8 cellular contexts compared by ENCODE assay signal in the genomic region with DNA sequence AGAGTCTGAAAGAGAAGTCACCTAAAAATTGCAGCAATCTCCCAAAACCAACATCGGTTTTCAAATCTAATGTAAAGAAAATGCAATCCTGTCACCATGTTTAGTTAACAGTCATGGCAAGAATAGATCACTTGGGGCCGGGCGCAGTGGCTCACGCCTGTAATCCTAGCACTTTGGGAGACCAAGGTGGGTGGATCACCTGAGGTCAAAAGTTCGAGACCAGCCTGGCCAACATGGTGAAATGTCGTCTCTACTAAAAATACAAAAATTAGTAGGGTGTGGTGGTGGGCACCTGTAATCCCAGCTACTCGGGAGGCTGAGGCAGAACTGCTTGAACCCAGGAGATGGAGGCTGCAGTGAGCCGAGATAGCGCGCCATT. TPM values are rescaled to one million over a fixed set of nuclear protein-coding genes. Genes with fewer than 3 reads are reported as not detected.
DNase-seq lines count a peak whose midpoint lies in the region; ATAC-seq and TF ChIP-seq lines count a peak whose summit lies in the region.
"Not testable (repeated sequence)": the region's sequence is repeated elsewhere in the genome, so short reads cannot be mapped to it uniquely, and the experiment has no call there.

No MANE protein-coding gene starts in this region.

- not testable (repeated sequence) for DNase-seq in CD4-positive, CD25-positive, alpha-beta regulatory T cell; H9; T-helper 17 cell; activated CD8-positive, alpha-beta memory T cell treated with anti-CD3 and anti-CD28 coated beads, Interleukin-2, amount 10 ng/mL, durations not matched to agents 7 days and 5 days; activated naive CD4-positive, alpha-beta T cell treated with anti-CD3 and anti-CD28 coated beads for 36 hours; MCF 10A (ENCODE audit: unreplicated experiment); naive thymus-derived CD4-positive, alpha-beta T cell

- H4K91ac ChIP-seq in H9 (ENCODE audit: insufficient read length, low read depth, low read length): not testable (repeated sequence)

- H2BK120ac ChIP-seq in H9 (ENCODE audit: low read depth, low read length, poor library complexity, severe bottlenecking): not testable (repeated sequence)

- H3K56ac ChIP-seq in H9 (ENCODE audit: insufficient read length, low read depth, low read length): not testable (repeated sequence)

- intact Hi-C loops in activated naive CD4-positive, alpha-beta T cell treated with anti-CD3 and anti-CD28 coated beads for 36 hours (cut with micrococcal nuclease): loop anchor here (5.0 to 10.0 kb wide), 3 partner anchors 556 to 1539 kb away; a partner anchor contains a TSS
- intact Hi-C loops in MCF 10A (cut with micrococcal nuclease): not testable (repeated sequence)
- intact Hi-C loops in naive thymus-derived CD4-positive, alpha-beta T cell (cut with micrococcal nuclease): loop anchor here in 1 of 2 donors (5.0 kb wide), 2 partner anchors 96 to 1791 kb away; a partner anchor contains a TSS

- not testable (repeated sequence) for TF ChIP-seq CTCF in H9 (conservative IDR thresholded peaks at IDR 0.05); MCF 10A (IDR thresholded peaks at IDR 0.05; ENCODE audit: unreplicated experiment)

- not testable (repeated sequence) for H4K8ac ChIP-seq in H9 (replicated peaks; ENCODE audit: insufficient read length, low read depth, low read length)

- not testable (repeated sequence) for H3T11ph ChIP-seq in H9 (ENCODE audit: low read length)

- not testable (repeated sequence) for H3K27ac ChIP-seq in CD4-positive, CD25-positive, alpha-beta regulatory T cell (ENCODE audit: insufficient read depth, low read length, poor library complexity, severe bottlenecking); H9 (ENCODE audit: insufficient read length, low read depth, low read length); naive thymus-derived CD4-positive, alpha-beta T cell (ENCODE audit: low read depth, low read length)

- peaks cover 73% of the 10 kb centered on the region for H3K36me3 ChIP-seq in CD4-positive, CD25-positive, alpha-beta regulatory T cell (ENCODE audit: control insufficient read depth, insufficient read depth, low read length)
- H3K36me3 ChIP-seq in naive thymus-derived CD4-positive, alpha-beta T cell (ENCODE audit: control insufficient read depth in 2 of 3, insufficient read depth in 3 of 3, low read length in 3 of 3): peaks cover 59 to 73% (median 72%) of the 10 kb centered on the region in 3 experiments

- not testable (repeated sequence) for H4K5ac ChIP-seq in H9 (ENCODE audit: insufficient read length, low read depth, low read length)

- not testable (repeated sequence) for H3K27me3 Mint-ChIP-seq in CD4-positive, CD25-positive, alpha-beta regulatory T cell; H9 (ENCODE audit: low read depth); T-helper 17 cell; activated CD8-positive, alpha-beta memory T cell treated with anti-CD3 and anti-CD28 coated beads, Interleukin-2, amount 10 ng/mL, durations not matched to agents 7 days and 5 days; activated naive CD4-positive, alpha-beta T cell treated with anti-CD3 and anti-CD28 coated beads for 36 hours (ENCODE audit: low read depth); MCF 10A (ENCODE audit: insufficient read depth, unreplicated experiment); naive thymus-derived CD4-positive, alpha-beta T cell; stimulated activated naive CD8-positive, alpha-beta T cell treated with anti-CD3 and anti-CD28 coated beads, Interleukin-15, Interleukin-2, amounts not matched to agents 100 ng/mL and 50 ng/mL, for 24 hours

- not testable (repeated sequence) for H3K18ac ChIP-seq in H9 (ENCODE audit: insufficient read length, low read depth, low read length)

- not testable (repeated sequence) for H3K23ac ChIP-seq in H9 (ENCODE audit: insufficient read length, low read depth, low read length)

- H2AFZ ChIP-seq in H9 (ENCODE audit: low read length): not testable (repeated sequence)

- H2BK15ac ChIP-seq in H9 (ENCODE audit: low read depth, low read length): not testable (repeated sequence)

- not testable (repeated sequence) for H2AK5ac ChIP-seq in H9 (ENCODE audit: insufficient read length, low read length)

- H3K27me3 ChIP-seq in CD4-positive, CD25-positive, alpha-beta regulatory T cell (ENCODE audit: control insufficient read depth, insufficient read depth, low read length); H9 (ENCODE audit: insufficient read depth, low read length); naive thymus-derived CD4-positive, alpha-beta T cell (ENCODE audit: control insufficient read depth in 2 of 2, insufficient read depth in 2 of 2, low read length in 2 of 2): not testable (repeated sequence)

- not testable (repeated sequence) for H2BK20ac ChIP-seq in H9 (ENCODE audit: low read depth, low read length, poor library complexity, severe bottlenecking)

- H2BK5ac ChIP-seq in H9 (ENCODE audit: insufficient read length, low read length): not testable (repeated sequence)

- peaks cover 26 to 62% (median 55%) of the 10 kb centered on the region in 4 donors for H3K4me1 Mint-ChIP-seq in CD4-positive, CD25-positive, alpha-beta regulatory T cell
- H3K4me1 Mint-ChIP-seq in H9 (peaks cover 36 to 39% of the 10 kb centered on the region in 2 experiments), T-helper 17 cell (peaks cover 48% of the 10 kb centered on the region), MCF 10A (ENCODE audit: insufficient read depth, unreplicated experiment) (peaks cover 33% of the 10 kb centered on the region)
- peaks cover 54% of the 10 kb centered on the region for H3K4me1 Mint-ChIP-seq in activated CD8-positive, alpha-beta memory T cell treated with anti-CD3 and anti-CD28 coated beads, Interleukin-2, amount 10 ng/mL, durations not matched to agents 7 days and 5 days
- peaks cover 56% of the 10 kb centered on the region for H3K4me1 Mint-ChIP-seq in activated naive CD4-positive, alpha-beta T cell treated with anti-CD3 and anti-CD28 coated beads for 36 hours (ENCODE audit: low read depth)
- H3K4me1 Mint-ChIP-seq in naive thymus-derived CD4-positive, alpha-beta T cell: peaks cover 40 to 65% (median 55%) of the 10 kb centered on the region in 7 donors
- peaks cover 71% of the 10 kb centered on the region for H3K4me1 Mint-ChIP-seq in stimulated activated naive CD8-positive, alpha-beta T cell treated with anti-CD3 and anti-CD28 coated beads, Interleukin-15, Interleukin-2, amounts not matched to agents 100 ng/mL and 50 ng/mL, for 24 hours (ENCODE audit: low read depth)

- not testable (repeated sequence) for H3K4ac ChIP-seq in H9 (ENCODE audit: low read depth, low read length)

- not testable (repeated sequence) for H3K14ac ChIP-seq in H9 (ENCODE audit: insufficient read depth, low read length)

- H3K27ac Mint-ChIP-seq in CD4-positive, CD25-positive, alpha-beta regulatory T cell: peak overlapping the region in 2 of 3 donors; percentile 48 to 82
- H3K27ac Mint-ChIP-seq in H9; MCF 10A (ENCODE audit: low read depth, unreplicated experiment): not testable (repeated sequence)
- peak overlapping the region; percentile 96 for H3K27ac Mint-ChIP-seq in T-helper 17 cell
- H3K27ac Mint-ChIP-seq in activated CD8-positive, alpha-beta memory T cell treated with anti-CD3 and anti-CD28 coated beads, Interleukin-2, amount 10 ng/mL, durations not matched to agents 7 days and 5 days: peak overlapping the region; percentile 77
- peak overlapping the region; percentile 66 for H3K27ac Mint-ChIP-seq in activated naive CD4-positive, alpha-beta T cell treated with anti-CD3 and anti-CD28 coated beads for 36 hours
- H3K27ac Mint-ChIP-seq in naive thymus-derived CD4-positive, alpha-beta T cell: peak overlapping the region in 7 of 9 donors; percentile 33 to 79 (median 55)
- H3K27ac Mint-ChIP-seq in stimulated activated naive CD8-positive, alpha-beta T cell treated with anti-CD3 and anti-CD28 coated beads, Interleukin-15, Interleukin-2, amounts not matched to agents 100 ng/mL and 50 ng/mL, for 24 hours: peak overlapping the region; percentile 85

- H3K4me1 ChIP-seq in CD4-positive, CD25-positive, alpha-beta regulatory T cell (ENCODE audit: control insufficient read depth, insufficient read depth, low read length, poor library complexity, severe bottlenecking): peaks cover 47% of the 10 kb centered on the region
- not testable (repeated sequence) for H3K4me1 ChIP-seq in H9 (ENCODE audit: insufficient read depth, low read length)
- peaks cover 26 to 28% of the 10 kb centered on the region in 2 donors for H3K4me1 ChIP-seq in naive thymus-derived CD4-positive, alpha-beta T cell (ENCODE audit: control insufficient read depth in 2 of 2, insufficient read depth in 2 of 2, low read length in 2 of 2)

- not testable (repeated sequence) for ATAC-seq in CD4-positive, CD25-positive, alpha-beta regulatory T cell (ENCODE audit: low read depth in 2 of 2); T-helper 17 cell; activated CD8-positive, alpha-beta memory T cell treated with anti-CD3 and anti-CD28 coated beads, Interleukin-2, amount 10 ng/mL, durations not matched to agents 7 days and 5 days; naive thymus-derived CD4-positive, alpha-beta T cell

- H3K79me2 ChIP-seq in H9 (ENCODE audit: insufficient read depth, low read length): peaks cover 19% of the 10 kb centered on the region

- not testable (repeated sequence) for H4K20me1 ChIP-seq in H9 (ENCODE audit: control insufficient read depth, insufficient read depth, insufficient read length)

- not testable (repeated sequence) for H3K9ac ChIP-seq in H9 (ENCODE audit: extremely low read depth, insufficient read length, low read length)

- no CpG with 5 or more reads among the region's 10 CpGs for WGBS in H9 (ENCODE audit: extremely low coverage, insufficient read length, low lambda C conversion rate)

- peaks cover 65% of the 10 kb centered on the region for H3K36me3 Mint-ChIP-seq in CD4-positive, CD25-positive, alpha-beta regulatory T cell
- H3K36me3 Mint-ChIP-seq in H9 (ENCODE audit: insufficient read depth in 1 of 3, low read depth in 3 of 3): peaks cover 72 to 83% (median 76%) of the 10 kb centered on the region in 3 experiments
- peaks cover 22% of the 10 kb centered on the region for H3K36me3 Mint-ChIP-seq in T-helper 17 cell (ENCODE audit: low read depth)
- peaks cover 75% of the 10 kb centered on the region for H3K36me3 Mint-ChIP-seq in activated CD8-positive, alpha-beta memory T cell treated with anti-CD3 and anti-CD28 coated beads, Interleukin-2, amount 10 ng/mL, durations not matched to agents 7 days and 5 days
- H3K36me3 Mint-ChIP-seq in activated naive CD4-positive, alpha-beta T cell treated with anti-CD3 and anti-CD28 coated beads for 36 hours (ENCODE audit: low read depth): peaks cover 73% of the 10 kb centered on the region
- H3K36me3 Mint-ChIP-seq in MCF 10A (ENCODE audit: insufficient read depth, unreplicated experiment): peaks cover 87% of the 10 kb centered on the region
- peaks cover 33 to 67% (median 58%) of the 10 kb centered on the region in 5 donors for H3K36me3 Mint-ChIP-seq in naive thymus-derived CD4-positive, alpha-beta T cell
- H3K36me3 Mint-ChIP-seq in stimulated activated naive CD8-positive, alpha-beta T cell treated with anti-CD3 and anti-CD28 coated beads, Interleukin-15, Interleukin-2, amounts not matched to agents 100 ng/mL and 50 ng/mL, for 24 hours (ENCODE audit: low read depth): peaks cover 84% of the 10 kb centered on the region

- POLR2A ChIA-PET in MCF 10A (lab: Yijun Ruan, JAX): interaction anchor here (1.8 to 5.1 kb wide), 2 partner anchors 7 to 14 kb away, joined by 4 to 74 read pairs; no protein-coding TSS in a partner anchor
- POLR2A ChIA-PET in naive thymus-derived CD4-positive, alpha-beta T cell (lab: Charles Lee): interaction anchor here (0.8 to 6.2 kb wide), 2 partner anchors 8 to 27 kb away, joined by 3 to 66 read pairs; no protein-coding TSS in a partner anchor

- BruUV-seq in MCF 10A (replicated peaks; lab: Mats Ljungman, UMichigan): not testable (repeated sequence)

- not testable (repeated sequence) for H2BK12ac ChIP-seq in H9 (ENCODE audit: insufficient read length, low read depth, low read length)

- H3K4me3 ChIP-seq in CD4-positive, CD25-positive, alpha-beta regulatory T cell (ENCODE audit: low read depth, low read length): peak overlapping the region; percentile 0
- not testable (repeated sequence) for H3K4me3 ChIP-seq in naive thymus-derived CD4-positive, alpha-beta T cell (ENCODE audit: low read length)

- not testable (repeated sequence) for H3K23me2 ChIP-seq in H9 (ENCODE audit: insufficient read length, low read depth, low read length, poor library complexity, severe bottlenecking)

- CTCF ChIA-PET in activated CD8-positive, alpha-beta memory T cell treated with anti-CD3 and anti-CD28 coated beads, Interleukin-2, amount 10 ng/mL, durations not matched to agents 7 days and 5 days (lab: Charles Lee): interaction anchor here (1.0 to 5.7 kb wide), 3 partner anchors 7 to 56 kb away, joined by 5 to 50 read pairs (median 6); no protein-coding TSS in a partner anchor
- CTCF ChIA-PET in activated naive CD4-positive, alpha-beta T cell treated with anti-CD3 and anti-CD28 coated beads for 36 hours (lab: Charles Lee): interaction anchor here (1.3 kb wide), 1 partner anchor 9 kb away, joined by 4 read pairs; no protein-coding TSS in a partner anchor
- CTCF ChIA-PET in MCF 10A (lab: Yijun Ruan, JAX): interaction anchor here (2.9 kb wide), 1 partner anchor 8 kb away, joined by 19 read pairs; no protein-coding TSS in a partner anchor
- CTCF ChIA-PET in naive thymus-derived CD4-positive, alpha-beta T cell (lab: Charles Lee): not testable (repeated sequence)

- H3K4me3 Mint-ChIP-seq in CD4-positive, CD25-positive, alpha-beta regulatory T cell: peak overlapping the region in 3 of 4 donors; percentile 39 to 72 (median 62)
- H3K4me3 Mint-ChIP-seq in H9 (peak overlapping the region; percentile 16 to 21; a peak in 3 of 5 replicates), T-helper 17 cell (peak overlapping the region; percentile 71), MCF 10A (ENCODE audit: unreplicated experiment) (peak overlapping the region; percentile 43)
- peak overlapping the region; percentile 44 for H3K4me3 Mint-ChIP-seq in activated CD8-positive, alpha-beta memory T cell treated with anti-CD3 and anti-CD28 coated beads, Interleukin-2, amount 10 ng/mL, durations not matched to agents 7 days and 5 days
- H3K4me3 Mint-ChIP-seq in activated naive CD4-positive, alpha-beta T cell treated with anti-CD3 and anti-CD28 coated beads for 36 hours: peak overlapping the region; percentile 62
- H3K4me3 Mint-ChIP-seq in naive thymus-derived CD4-positive, alpha-beta T cell: peak overlapping the region in 7 of 10 donors; percentile 32 to 62 (median 50)
- peak overlapping the region; percentile 99 for H3K4me3 Mint-ChIP-seq in stimulated activated naive CD8-positive, alpha-beta T cell treated with anti-CD3 and anti-CD28 coated beads, Interleukin-15, Interleukin-2, amounts not matched to agents 100 ng/mL and 50 ng/mL, for 24 hours

- not testable (repeated sequence) for H3K79me1 ChIP-seq in H9 (ENCODE audit: insufficient read depth, low read depth, low read length, poor library complexity, severe bottlenecking)

- H3K9me3 ChIP-seq in CD4-positive, CD25-positive, alpha-beta regulatory T cell (ENCODE audit: control insufficient read depth in 2 of 2, low read length in 2 of 2); H9 (ENCODE audit: control insufficient read depth, low read depth, low read length); T-helper 17 cell (ENCODE audit: control insufficient read depth, low read length, poor library complexity, severe bottlenecking); naive thymus-derived CD4-positive, alpha-beta T cell (ENCODE audit: control insufficient read depth in 2 of 3, low read length in 3 of 3): not testable (repeated sequence)

- not testable (repeated sequence) for H3K4me2 ChIP-seq in H9 (ENCODE audit: insufficient read depth, insufficient read length, low read length)

- not testable (repeated sequence) for H3K9me3 Mint-ChIP-seq in CD4-positive, CD25-positive, alpha-beta regulatory T cell; H9; activated CD8-positive, alpha-beta memory T cell treated with anti-CD3 and anti-CD28 coated beads, Interleukin-2, amount 10 ng/mL, durations not matched to agents 7 days and 5 days (ENCODE audit: low read depth); activated naive CD4-positive, alpha-beta T cell treated with anti-CD3 and anti-CD28 coated beads for 36 hours; MCF 10A (ENCODE audit: unreplicated experiment); naive thymus-derived CD4-positive, alpha-beta T cell; stimulated activated naive CD8-positive, alpha-beta T cell treated with anti-CD3 and anti-CD28 coated beads, Interleukin-15, Interleukin-2, amounts not matched to agents 100 ng/mL and 50 ng/mL, for 24 hours

RNA-seq across cellular contexts. Expression of a gene that starts 3.4 kb away (rescaled TPM):
- total RNA-seq in CD4-positive, CD25-positive, alpha-beta regulatory T cell: 435 TPM
- polyA plus RNA-seq in CD4-positive, CD25-positive, alpha-beta regulatory T cell: 100 to 1,000 TPM; 296 to 366 (median 316) TPM
- total RNA-seq in H9 (2021): 1,269 and 1,271 TPM in 2 replicates
- total RNA-seq in T-helper 17 cell: 100 to 1,000 TPM; 385 to 428 TPM
- 100 to 1,000 TPM; 634 to 820 TPM for total RNA-seq in activated CD8-positive, alpha-beta memory T cell treated with anti-CD3 and anti-CD28 coated beads, Interleukin-2, amount 10 ng/mL, durations not matched to agents 7 days and 5 days
- 100 to 1,000 TPM; 908 to 911 TPM for total RNA-seq in activated naive CD4-positive, alpha-beta T cell treated with anti-CD3 and anti-CD28 coated beads for 36 hours
- 578 and 778 TPM in 2 replicates for total RNA-seq in MCF 10A (2022)
- total RNA-seq in naive thymus-derived CD4-positive, alpha-beta T cell: 100 to 1,000 TPM; 411 to 647 (median 426) TPM
- polyA plus RNA-seq in naive thymus-derived CD4-positive, alpha-beta T cell: 100 to 1,000 TPM; 470 to 662 TPM

Comparison
In these comparisons a context has a peak if more than half of its experiments do, and no peak if none do; other contexts are left out.
1. H3K4me3 Mint-ChIP-seq: peak in every context shown above with its lines; median percentile 99 in stimulated activated naive CD8-positive, alpha-beta T cell treated with anti-CD3 and anti-CD28 coated beads, Interleukin-15, Interleukin-2, amounts not matched to agents 100 ng/mL and 50 ng/mL, for 24 hours; 71 in T-helper 17 cell; 62 in CD4-positive, CD25-positive, alpha-beta regulatory T cell; 62 in activated naive CD4-positive, alpha-beta T cell treated with anti-CD3 and anti-CD28 coated beads for 36 hours; 50 in naive thymus-derived CD4-positive, alpha-beta T cell; 44 in activated CD8-positive, alpha-beta memory T cell treated with anti-CD3 and anti-CD28 coated beads, Interleukin-2, amount 10 ng/mL, durations not matched to agents 7 days and 5 days; 43 in MCF 10A; 18 in H9.